8 cellular contexts compared by ENCODE assay signal in the genomic region with DNA sequence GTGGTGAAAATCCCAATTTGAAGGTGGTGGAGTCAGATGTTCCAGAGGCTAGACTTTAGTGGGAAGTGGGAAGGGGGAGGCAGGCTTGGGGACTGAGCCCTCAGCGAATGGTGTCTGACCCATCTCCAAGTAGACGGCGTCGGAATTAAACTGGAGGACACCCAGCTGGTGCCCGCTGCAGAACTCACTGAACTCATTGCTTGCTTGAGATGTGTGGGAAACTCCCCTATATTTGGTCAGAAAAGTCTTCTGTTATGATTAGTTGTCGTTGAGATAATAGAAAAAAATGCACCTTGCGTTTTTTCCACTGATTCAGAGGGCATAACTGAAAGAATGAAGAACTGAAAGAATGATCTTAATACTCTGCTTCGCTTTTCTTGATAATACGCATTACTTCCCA. TPM values are rescaled to one million over a fixed set of nuclear protein-coding genes. Genes with fewer than 3 reads are reported as not detected.
DNase-seq lines count a peak whose midpoint lies in the region; ATAC-seq and TF ChIP-seq lines count a peak whose summit lies in the region.

No MANE protein-coding gene starts in this region.

- in situ Hi-C loops in ACHN (cut with HindIII; ENCODE audit: low pct_ligation_motif_present, low pct_unique_long_range_greater_than_20kb, low sequenced_read_pairs), result no loop called here

- H3K27me3 ChIP-seq in OCI-LY3 (ENCODE audit: low read depth, low read length) (no peaks in the 10 kb centered on the region), neuronal stem cell (ENCODE audit: control insufficient read depth in 3 of 3, insufficient read depth in 3 of 3, low read depth in 1 of 3, low read length in 3 of 3) (no peaks in the 10 kb centered on the region), foreskin keratinocyte (no peaks in the 10 kb centered on the region)
- H3K27me3 ChIP-seq in effector memory CD4-positive, alpha-beta T cell (replicated peaks; ENCODE audit: control insufficient read depth, insufficient read depth, low read length, poor library complexity, severe bottlenecking), result no peaks in the 10 kb centered on the region

- no peak overlapping the region for H2BK12ac ChIP-seq in neuronal stem cell (ENCODE audit: low read length)

- no peak overlapping the region for H4K91ac ChIP-seq in neuronal stem cell (ENCODE audit: low read depth, low read length, poor library complexity)

- H2BK5ac ChIP-seq in neuronal stem cell (ENCODE audit: low read length), result no peak overlapping the region

- peaks cover 7% of the 10 kb centered on the region for H3K79me1 ChIP-seq in neuronal stem cell (ENCODE audit: low read depth, low read length)

- no peak overlapping the region for H3K18ac ChIP-seq in neuronal stem cell (ENCODE audit: low read length)

- H3K9me3 ChIP-seq in OCI-LY3 (ENCODE audit: insufficient read depth, low read length) (peaks cover 58% of the 10 kb centered on the region), neuronal stem cell (replicated peaks in 1 of 2; ENCODE audit: control insufficient read depth in 2 of 2, insufficient read depth in 1 of 2, low read depth in 1 of 2, low read length in 2 of 2) (peaks cover 15 to 74% of the 10 kb centered on the region in 2 donors)
- H3K9me3 ChIP-seq in effector memory CD4-positive, alpha-beta T cell (ENCODE audit: control insufficient read depth, low read length), result peaks cover 16% of the 10 kb centered on the region

- H3K4me1 ChIP-seq in OCI-LY3 (ENCODE audit: low read length) (peaks cover 14% of the 10 kb centered on the region), neuronal stem cell (ENCODE audit: control insufficient read depth in 2 of 2, insufficient read depth in 1 of 2, low read depth in 1 of 2, low read length in 2 of 2) (peaks cover 6 to 7% of the 10 kb centered on the region in 2 donors), foreskin keratinocyte (no peaks in the 10 kb centered on the region)
- H3K4me1 ChIP-seq in effector memory CD4-positive, alpha-beta T cell (ENCODE audit: control insufficient read depth, insufficient read depth, low read length, poor library complexity, severe bottlenecking), result peaks cover 12% of the 10 kb centered on the region

- H4K8ac ChIP-seq in neuronal stem cell (ENCODE audit: low read depth, low read length), result no peak overlapping the region

- no peak overlapping the region for H3K23ac ChIP-seq in neuronal stem cell (ENCODE audit: low read depth, low read length, poor library complexity)

- H3K9ac ChIP-seq in OCI-LY3 (ENCODE audit: low read length) (peak overlapping the region; percentile 85), neuronal stem cell (ENCODE audit: low read depth, low read length, poor library complexity) (no peak overlapping the region)

- no peak overlapping the region for H3K4ac ChIP-seq in neuronal stem cell (ENCODE audit: low read length)

- no peak overlapping the region for H3K14ac ChIP-seq in neuronal stem cell (ENCODE audit: low read length)

- WGBS in neuronal stem cell (ENCODE audit: extremely low coverage in 2 of 2, insufficient read length in 2 of 2, insufficient replicate concordance in 1 of 2), 2 donors, result no CpG with 5 or more reads among the region's 9 CpGs

- TF ChIP-seq CTCF in OCI-LY3 (IDR thresholded peaks at IDR 0.05; ENCODE audit: low read depth, low read length) (no peak), foreskin keratinocyte (conservative IDR thresholded peaks at IDR 0.05) (no peak)

- H2BK15ac ChIP-seq in neuronal stem cell (ENCODE audit: low read length), result no peak overlapping the region

- H3K36me3 ChIP-seq in OCI-LY3 (replicated peaks; ENCODE audit: low read depth, low read length) (peaks cover 69% of the 10 kb centered on the region), neuronal stem cell (replicated peaks in 1 of 2; ENCODE audit: control insufficient read depth in 2 of 2, insufficient read depth in 2 of 2, low read length in 2 of 2) (peaks cover 19 to 43% of the 10 kb centered on the region in 2 donors)
- H3K36me3 ChIP-seq in effector memory CD4-positive, alpha-beta T cell (ENCODE audit: control insufficient read depth, insufficient read depth, low read length), result peaks cover 20% of the 10 kb centered on the region

- H2AK5ac ChIP-seq in neuronal stem cell (ENCODE audit: low read depth, low read length), result no peak overlapping the region

- peak overlapping the region; percentile 91 for H3K4me2 ChIP-seq in OCI-LY3 (ENCODE audit: low read length)
- no peak overlapping the region for H3K4me2 ChIP-seq in neuronal stem cell (ENCODE audit: insufficient read depth, low read length, poor library complexity, severe bottlenecking)

- no peaks in the 10 kb centered on the region for H4K20me1 ChIP-seq in OCI-LY3 (ENCODE audit: insufficient read depth, low read length)

- H2BK120ac ChIP-seq in neuronal stem cell (ENCODE audit: low read depth, low read length), result no peak overlapping the region

- ATAC-seq in GM19395 (IDR thresholded peaks at IDR 0.05; ENCODE audit: unreplicated experiment) (peak; percentile 31), foreskin keratinocyte (no peak), GM18909 (IDR thresholded peaks at IDR 0.05; ENCODE audit: poor library complexity, unreplicated experiment) (no peak)

- peaks cover 20% of the 10 kb centered on the region for H3K79me2 ChIP-seq in OCI-LY3 (ENCODE audit: low read length)

- no peak for DNase-seq in effector memory CD4-positive, alpha-beta T cell
- no peak for DNase-seq in neuronal stem cell (ENCODE audit: low spot score)
- no peak for DNase-seq in NCI-H524 (lab: John Stamatoyannopoulos, UW)
- no peak for DNase-seq in ACHN
- no peak for DNase-seq in foreskin keratinocyte

- H3K4me3 ChIP-seq in OCI-LY3 (ENCODE audit: low read length), result peak overlapping the region; percentile 90
- peak overlapping the region; percentile 84 for H3K4me3 ChIP-seq in effector memory CD4-positive, alpha-beta T cell (ENCODE audit: insufficient read depth, low read depth, low read length, poor library complexity, severe bottlenecking)
- peak overlapping the region in 1 of 2 donors; percentile 75 for H3K4me3 ChIP-seq in neuronal stem cell (ENCODE audit: low read length in 2 of 2)

- H2AFZ ChIP-seq in OCI-LY3 (ENCODE audit: low read depth, low read length), result peak overlapping the region; percentile 97
- H2AFZ ChIP-seq in neuronal stem cell (ENCODE audit: low read length), result peak overlapping the region; percentile 94

- H3K27ac ChIP-seq in OCI-LY3 (ENCODE audit: low read length) (peak overlapping the region; percentile 69), neuronal stem cell (replicated peaks; ENCODE audit: low read length) (no peak overlapping the region), foreskin keratinocyte (no peak overlapping the region)
- H3K27ac ChIP-seq in effector memory CD4-positive, alpha-beta T cell (ENCODE audit: insufficient read depth, low read length, poor library complexity, severe bottlenecking), result peak overlapping the region; percentile 93

RNA-seq across cellular contexts. Expression of a gene that starts 0.9 kb away (rescaled TPM):
- 4.3 TPM for polyA plus RNA-seq in neuronal stem cell (2013, experiment 1 of 2)
- polyA plus RNA-seq in neuronal stem cell (2013, experiment 2 of 2), result 3.5 TPM
- total RNA-seq in foreskin keratinocyte, result 3.5 and 3.9 TPM in 2 replicates
- 1.0 and 1.7 TPM in 2 replicates for polyA plus RNA-seq in foreskin keratinocyte

RNA-seq across cellular contexts. Expression of a gene that starts 9.9 kb away (rescaled TPM):
- polyA plus RNA-seq in neuronal stem cell (2013, experiment 1 of 2), result 8.3 TPM
- 7.5 TPM for polyA plus RNA-seq in neuronal stem cell (2013, experiment 2 of 2)
- 1.9 and 2.2 TPM in 2 replicates for total RNA-seq in foreskin keratinocyte
- 1.5 and 2.0 TPM in 2 replicates for polyA plus RNA-seq in foreskin keratinocyte

Comparison
In these comparisons a context has a peak if more than half of its experiments do, and no peak if none do; other contexts are left out.
1. H3K27ac ChIP-seq: peak in OCI-LY3 (single experiment) and effector memory CD4-positive, alpha-beta T cell (single experiment); none in neuronal stem cell (single experiment) and foreskin keratinocyte (single experiment).